ENCODE assay signal across 13 cellular contexts in genomic region chr10:70931168-70931805, GRCh38. TPM values are rescaled to one million over a fixed set of nuclear protein-coding genes. Genes with fewer than 3 reads are reported as not detected.
A peak's percentile ranks its signal among the peaks of the same experiment; 100 is the strongest.
DNase-seq lines count a peak whose midpoint lies in the region; ATAC-seq, FAIRE-seq and TF ChIP-seq lines count a peak whose summit lies in the region.
"Had no signal": no experiment of that assay in that cellular context is flagged by ENCODE, and none has a peak within 500 bp of the region (broad histone marks: within the 10 kb centered on the region; RNA-seq: fewer than 3 reads in every experiment).

No MANE protein-coding gene starts in this region.

- POLR2A ChIA-PET in PC-9 (lab: Charles Lee; ENCODE audit: unreplicated experiment) = interaction anchor here (0.7 kb wide), 2 partner anchors 17 to 248 kb away, joined by 4 read pairs; no protein-coding TSS in a partner anchor

- no peak overlapping the region for H3K4me3 ChIP-seq in PC-9
- no peak overlapping the region for H3K4me3 ChIP-seq in bronchial epithelial cell (ENCODE audit: low read depth, low read length)
- H3K4me3 ChIP-seq: esophagus muscularis mucosa, right lobe of liver, suprapubic skin had no signal

- no peaks in the 10 kb centered on the region for H3K9me2 ChIP-seq in PC-9 (ENCODE audit: insufficient read depth)

- CTCF ChIA-PET in PC-9 (lab: Charles Lee) = interaction anchor here (0.5 kb wide), 2 partner anchors 44 to 98 kb away, joined by 4 to 19 read pairs; no protein-coding TSS in a partner anchor

- no peak overlapping the region for H2AFZ ChIP-seq in PC-9

- no peaks in the 10 kb centered on the region for H3K9me3 Mint-ChIP-seq in nephron progenitor cell
- no peaks in the 10 kb centered on the region for H3K9me3 Mint-ChIP-seq in stimulated activated naive CD8-positive, alpha-beta T cell treated with anti-CD3 and anti-CD28 coated beads, Interleukin-15, amount 100 ng/mL, for 72 hours
- H3K9me3 Mint-ChIP-seq: activated CD4-positive, alpha-beta memory T cell treated with anti-CD3 and anti-CD28 coated beads, Interleukin-2, amount 10 ng/mL, durations not matched to agents 7 days and 5 days had no signal

- no peak overlapping the region for H3K27ac ChIP-seq in PC-9
- H3K27ac ChIP-seq: esophagus muscularis mucosa, right lobe of liver, suprapubic skin had no signal

- no peaks in the 10 kb centered on the region for H4K20me1 ChIP-seq in PC-9 (ENCODE audit: insufficient read depth)

- intact Hi-C loops in PC-9 (cut with micrococcal nuclease; ENCODE audit: unreplicated experiment) = loop anchor here (2.0 kb wide), 1 partner anchor 282 kb away; the partner anchor contains the start of gene UNC5B

- peaks cover 11% of the 10 kb centered on the region; the same call in 1 of the 2 replicates for H3F3A ChIP-seq in PC-9 (ENCODE audit: insufficient read depth, low read depth)

- no peaks in the 10 kb centered on the region for H3K9me3 ChIP-seq in PC-9 (ENCODE audit: insufficient read depth, low read depth)
- H3K9me3 ChIP-seq: esophagus muscularis mucosa, right lobe of liver, suprapubic skin had no signal

- H3K36me3 ChIP-seq in PC-9 (ENCODE audit: low read depth) = no peaks in the 10 kb centered on the region
- H3K36me3 ChIP-seq in bronchial epithelial cell (ENCODE audit: control insufficient read depth, insufficient read depth, low read length) = no peaks in the 10 kb centered on the region
- H3K36me3 ChIP-seq: esophagus muscularis mucosa, right lobe of liver, suprapubic skin had no signal

- peaks cover 12% of the 10 kb centered on the region for H3K27me3 ChIP-seq in PC-9 (ENCODE audit: insufficient read depth, low read depth)
- H3K27me3 ChIP-seq in bronchial epithelial cell (ENCODE audit: control insufficient read depth, insufficient read depth, low read length) = peaks cover 3% of the 10 kb centered on the region
- H3K27me3 ChIP-seq: right lobe of liver had no signal

- H3K36me3 Mint-ChIP-seq in nephron progenitor cell (ENCODE audit: low read depth) = no peaks in the 10 kb centered on the region

- TF ChIP-seq CTCF in PC-9 (conservative IDR thresholded peaks at IDR 0.05) = no peak
- no peak for TF ChIP-seq CTCF in bronchial epithelial cell (IDR thresholded peaks at IDR 0.05; ENCODE audit: insufficient read depth, low read length, severe bottlenecking)
- TF ChIP-seq CTCF in nephron progenitor cell (IDR thresholded peaks at IDR 0.05) = no peak

- peak overlapping the region; percentile 47 for H3K27ac Mint-ChIP-seq in nephron progenitor cell
- H3K27ac Mint-ChIP-seq in stimulated activated naive CD8-positive, alpha-beta T cell treated with anti-CD3 and anti-CD28 coated beads, Interleukin-15, amount 100 ng/mL, for 72 hours = peak overlapping the region in 1 of 2 donors; percentile 59
- H3K27ac Mint-ChIP-seq: activated CD4-positive, alpha-beta memory T cell treated with anti-CD3 and anti-CD28 coated beads, Interleukin-2, amount 10 ng/mL, durations not matched to agents 7 days and 5 days had no signal

- no TSS peak for BruUV-seq in PC-9 (replicated peaks; lab: Mats Ljungman, UMichigan)

- H3K4me2 ChIP-seq in PC-9 = peak overlapping the region; percentile 34

- peak; percentile 23 for FAIRE-seq in bronchial epithelial cell (lab: Jason Lieb, UNC)

- H3K79me2 ChIP-seq in PC-9 (ENCODE audit: low read depth) = no peaks in the 10 kb centered on the region

- H3K4me1 ChIP-seq in PC-9 (replicated peaks; ENCODE audit: insufficient read depth) = peaks cover 14% of the 10 kb centered on the region
- H3K4me1 ChIP-seq: esophagus muscularis mucosa, right lobe of liver, suprapubic skin had no signal

- DNase-seq in ELR (ENCODE audit: low read depth) (peak; percentile 74), PC-9 (peak; percentile 70 to 73), bronchial epithelial cell (ENCODE audit: low read depth) (peak; percentile 77), nephron progenitor cell (no peak), LoVo (ENCODE audit: low spot score) (no peak)
- DNase-seq in stimulated activated CD4-positive, alpha-beta T cell treated with anti-CD3 and anti-CD28 coated beads, Interleukin-4, amount 100 ng/mL, for 1 hour = no peak
- DNase-seq in stimulated activated naive CD8-positive, alpha-beta T cell treated with anti-CD3 and anti-CD28 coated beads, Interleukin-15, amount 100 ng/mL, for 72 hours = no peak
- DNase-seq: activated CD4-positive, alpha-beta memory T cell treated with anti-CD3 and anti-CD28 coated beads, Interleukin-2, amount 10 ng/mL, durations not matched to agents 7 days and 5 days; activated naive CD4-positive, alpha-beta T cell; right lobe of liver had no signal

- no peak for ATAC-seq in stimulated activated naive CD8-positive, alpha-beta T cell treated with anti-CD3 and anti-CD28 coated beads, Interleukin-15, amount 100 ng/mL, for 72 hours
- no peak for ATAC-seq in HG02970 (IDR thresholded peaks at IDR 0.05; ENCODE audit: low FRiP score, unreplicated experiment)
- ATAC-seq: right lobe of liver had no signal

- H3K27me3 Mint-ChIP-seq in nephron progenitor cell (ENCODE audit: low read depth, poor library complexity) = peaks cover 17% of the 10 kb centered on the region
- no peaks in the 10 kb centered on the region for H3K27me3 Mint-ChIP-seq in stimulated activated naive CD8-positive, alpha-beta T cell treated with anti-CD3 and anti-CD28 coated beads, Interleukin-15, amount 100 ng/mL, for 72 hours

- no peak overlapping the region for H3K4me3 Mint-ChIP-seq in nephron progenitor cell
- no peak overlapping the region for H3K4me3 Mint-ChIP-seq in stimulated activated naive CD8-positive, alpha-beta T cell treated with anti-CD3 and anti-CD28 coated beads, Interleukin-15, amount 100 ng/mL, for 72 hours
- H3K4me3 Mint-ChIP-seq: activated CD4-positive, alpha-beta memory T cell treated with anti-CD3 and anti-CD28 coated beads, Interleukin-2, amount 10 ng/mL, durations not matched to agents 7 days and 5 days had no signal

- peaks cover 73% of the 10 kb centered on the region for H3K4me1 Mint-ChIP-seq in nephron progenitor cell
- H3K4me1 Mint-ChIP-seq in stimulated activated naive CD8-positive, alpha-beta T cell treated with anti-CD3 and anti-CD28 coated beads, Interleukin-15, amount 100 ng/mL, for 72 hours = no peaks in the 10 kb centered on the region
- H3K4me1 Mint-ChIP-seq: activated CD4-positive, alpha-beta memory T cell treated with anti-CD3 and anti-CD28 coated beads, Interleukin-2, amount 10 ng/mL, durations not matched to agents 7 days and 5 days had no signal

RNA-seq across cellular contexts. Expression of gene PCBD1, which starts 42.9 kb away (rescaled TPM):
- 128 and 164 TPM in 2 replicates for total RNA-seq in PC-9 (2021)
- 16.1 and 31.7 TPM in 2 replicates for total RNA-seq in bronchial epithelial cell

Comparison
In these comparisons a context has a peak if more than half of its experiments do, and no peak if none do; other contexts are left out.
1. DNase-seq: peak in ELR (single experiment), PC-9 (2 of 2) and bronchial epithelial cell (single experiment); none in nephron progenitor cell (single experiment), stimulated activated CD4-positive, alpha-beta T cell treated with anti-CD3 and anti-CD28 coated beads, Interleukin-4, amount 100 ng/mL, for 1 hour (single experiment), stimulated activated naive CD8-positive, alpha-beta T cell treated with anti-CD3 and anti-CD28 coated beads, Interleukin-15, amount 100 ng/mL, for 72 hours (0 of 2) and LoVo (single experiment).